ENCODE assay signal across 8 cellular contexts in the genomic region with DNA sequence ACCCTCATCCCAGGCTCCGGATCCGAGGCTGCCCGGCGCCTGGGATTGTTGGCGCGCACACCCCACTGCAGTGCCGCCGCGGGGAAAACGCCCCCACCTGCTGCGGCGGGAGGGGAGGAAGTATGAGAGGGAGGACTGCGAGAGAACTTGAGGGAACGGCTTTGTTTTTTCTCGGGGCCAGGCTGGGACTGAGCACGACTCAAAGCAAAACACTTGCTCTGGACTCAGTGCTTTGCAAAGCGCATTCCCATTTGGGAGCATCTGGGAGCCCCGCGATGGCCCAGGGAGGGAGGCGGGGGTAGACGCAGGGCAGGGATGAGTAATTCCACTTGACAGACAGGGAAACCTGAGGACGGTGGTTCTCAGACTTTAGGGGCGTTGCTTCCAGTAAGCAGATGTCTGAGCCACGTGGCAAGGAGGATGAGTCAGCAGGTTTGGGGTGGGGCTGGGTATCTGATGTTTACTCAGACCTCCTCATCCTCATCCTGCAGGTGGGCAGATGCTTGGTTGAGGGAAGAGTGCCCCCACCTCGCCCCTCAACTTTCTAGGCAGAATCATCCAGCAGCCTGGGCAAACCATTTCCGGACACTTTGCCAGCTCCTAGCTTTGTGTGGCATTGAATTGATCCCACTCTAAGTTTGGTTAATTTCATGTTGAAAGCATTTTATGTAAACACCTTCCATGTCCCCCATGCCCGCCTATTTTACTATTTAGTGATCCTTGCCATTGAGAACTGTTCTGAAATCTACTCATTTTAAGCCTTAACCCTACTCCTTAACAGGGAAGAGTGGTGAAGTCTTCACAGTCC. TPM values are rescaled to one million over a fixed set of nuclear protein-coding genes. Genes with fewer than 3 reads are reported as not detected.
DNase-seq lines count a peak whose midpoint lies in the region; ATAC-seq and TF ChIP-seq lines count a peak whose summit lies in the region.

No MANE protein-coding gene starts in this region.

- peak; percentile 64 for ATAC-seq in HG03066 (IDR thresholded peaks at IDR 0.05; ENCODE audit: low read depth, unreplicated experiment)
- ATAC-seq in activated CD4-positive, alpha-beta T cell treated with anti-CD3 and anti-CD28 coated beads for 36 hours: peak; percentile 88
- peak; percentile 65 for ATAC-seq in lung (ENCODE audit: insufficient read depth, low FRiP score)

- H3K27ac ChIP-seq in colonic mucosa: no peak overlapping the region
- H3K27ac ChIP-seq in lung (ENCODE audit: low read depth in 1 of 2, low read length in 1 of 2): no peak overlapping the region

- H3K27me3 Mint-ChIP-seq in activated CD4-positive, alpha-beta T cell treated with anti-CD3 and anti-CD28 coated beads for 36 hours: peaks cover 8% of the 10 kb centered on the region

- H3K4me1 ChIP-seq in colonic mucosa (peaks cover 7% of the 10 kb centered on the region), lung (ENCODE audit: control insufficient read depth in 2 of 2, insufficient read depth in 2 of 2, low read length in 2 of 2) (peaks cover 0 to 13% of the 10 kb centered on the region in 2 donors)

- H3K36me3 Mint-ChIP-seq in activated CD4-positive, alpha-beta T cell treated with anti-CD3 and anti-CD28 coated beads for 36 hours (ENCODE audit: low read depth): no peaks in the 10 kb centered on the region

- H3K36me3 ChIP-seq in colonic mucosa (no peaks in the 10 kb centered on the region), lung (ENCODE audit: control insufficient read depth in 2 of 2, insufficient read depth in 2 of 2, low read length in 2 of 2) (no peaks in the 10 kb centered on the region)

- peak overlapping the region in 1 of 2 donors; percentile 12 for H3K9ac ChIP-seq in colonic mucosa (ENCODE audit: low read depth in 2 of 2, low read length in 2 of 2)

- CTCF ChIA-PET in activated CD4-positive, alpha-beta T cell treated with anti-CD3 and anti-CD28 coated beads for 36 hours (lab: Charles Lee): interaction anchor here (0.6 to 1.3 kb wide), 4 partner anchors 15 to 155 kb away, joined by 3 to 4 read pairs (median 3); no protein-coding TSS in a partner anchor

- WGBS in lung, 2 donors: 3% methylated on average over 27 of the region's 27 CpGs

- H3K27me3 ChIP-seq in colonic mucosa (peaks cover 24% of the 10 kb centered on the region), lung (ENCODE audit: control insufficient read depth, insufficient read depth) (no peaks in the 10 kb centered on the region)

- TF ChIP-seq CTCF in GM10266 (IDR thresholded peaks at IDR 0.05; ENCODE audit: control insufficient read depth, insufficient read depth, low read depth, missing control alignments) (no peak), colonic mucosa (IDR thresholded peaks at IDR 0.05) (no peak), lung (IDR thresholded peaks at IDR 0.05; ENCODE audit: control extremely low read depth, extremely low read depth) (no peak)

- H3K4me3 ChIP-seq in colonic mucosa: peak overlapping the region; percentile 33
- H3K4me3 ChIP-seq in lung: no peak overlapping the region

- H3K4me3 Mint-ChIP-seq in activated CD4-positive, alpha-beta T cell treated with anti-CD3 and anti-CD28 coated beads for 36 hours: peak overlapping the region; percentile 81

- H3K27ac Mint-ChIP-seq in activated CD4-positive, alpha-beta T cell treated with anti-CD3 and anti-CD28 coated beads for 36 hours: peak overlapping the region; percentile 82

- intact Hi-C loops in activated CD4-positive, alpha-beta T cell treated with anti-CD3 and anti-CD28 coated beads for 36 hours (cut with DNase I, micrococcal nuclease): loop anchor here (1.0 to 5.0 kb wide), 5 partner anchors 13 to 228 kb away; partner anchors contain the start of genes TPST2 (in 2 of the 2), HPS4 (in 1 of the 2) and SRRD (in 1 of the 2)
- intact Hi-C loops in colonic mucosa (cut with DNase I): no loop called here

- H3K4me1 Mint-ChIP-seq in activated CD4-positive, alpha-beta T cell treated with anti-CD3 and anti-CD28 coated beads for 36 hours: peaks cover 23% of the 10 kb centered on the region

- H3K9me3 Mint-ChIP-seq in activated CD4-positive, alpha-beta T cell treated with anti-CD3 and anti-CD28 coated beads for 36 hours (ENCODE audit: low read depth): no peaks in the 10 kb centered on the region

- POLR2A ChIA-PET in activated CD4-positive, alpha-beta T cell treated with anti-CD3 and anti-CD28 coated beads for 36 hours (lab: Charles Lee): no interaction called here

- DNase-seq in GM10266 (ENCODE audit: extremely low spot score) (peak; percentile 79), NCI-H510A (lab: John Stamatoyannopoulos, UW) (peak; percentile 83), colonic mucosa (peak; percentile 54), lung (ENCODE audit: low spot score) (peak; percentile 59), foreskin melanocyte (no peak)
- peak; percentile 92 for DNase-seq in activated CD4-positive, alpha-beta T cell treated with anti-CD3 and anti-CD28 coated beads for 36 hours
- DNase-seq in stimulated activated CD8-positive, alpha-beta memory T cell treated with anti-CD3 and anti-CD28 coated beads, Interleukin-15, amount 100 ng/mL, for 24 hours (ENCODE audit: low read depth): peak; percentile 42

- H3K9me3 ChIP-seq in colonic mucosa: no peaks in the 10 kb centered on the region
- H3K9me3 ChIP-seq in lung (ENCODE audit: control insufficient read depth in 2 of 2, insufficient read depth in 1 of 2, low read length in 1 of 2): no peaks in the 10 kb centered on the region

RNA-seq across cellular contexts. Expression of gene MIAT, which starts 1.5 kb away (rescaled TPM):
- total RNA-seq in activated CD4-positive, alpha-beta T cell treated with anti-CD3 and anti-CD28 coated beads for 36 hours: 10 to 100 TPM; 18.5 to 19.7 TPM
- total RNA-seq in colonic mucosa: 1 to 10 TPM; 1.5 to 1.8 TPM
- total RNA-seq in lung: 1 to 10 TPM; 4.6 to 5.0 TPM
- 1 to 10 TPM; 1.7 to 5.4 TPM for polyA plus RNA-seq in lung

RNA-seq across cellular contexts. Expression of gene CRYBA4, which starts 37.1 kb away (rescaled TPM):
- not detected for total RNA-seq in activated CD4-positive, alpha-beta T cell treated with anti-CD3 and anti-CD28 coated beads for 36 hours
- total RNA-seq in colonic mucosa (under 1 TPM in 1 of 2 donors, not detected in 1; 0.47 TPM), lung (not detected)
- polyA plus RNA-seq in lung: under 1 TPM; 0.06 to 0.22 TPM

RNA-seq across cellular contexts. Expression of gene CRYBB1, which starts 41.0 kb away (rescaled TPM):
- not detected for total RNA-seq in activated CD4-positive, alpha-beta T cell treated with anti-CD3 and anti-CD28 coated beads for 36 hours
- total RNA-seq in colonic mucosa (under 1 TPM in 1 of 2 donors, not detected in 1; 0.32 TPM), lung (under 1 TPM; 0.34 to 0.57 TPM)
- 1 to 10 TPM in 1 of 2 donors, under 1 TPM in 1; 0.14 to 1.1 TPM for polyA plus RNA-seq in lung
